ENCODE assay signal across 1 cellular context in genomic region chr20:34334654-34335407, GRCh38.
TF ChIP-seq lines count a peak whose summit lies in the region.

No MANE protein-coding gene starts in this region.

TF ChIP-seq in HepG2, 621 proteins besides CTCF, POLR2A, EP300 and RAD21 (continued from another document):
- TF ChIP-seq AKNA (CRISPR knock-in tag; IDR thresholded peaks at IDR 0.05; ENCODE audit: borderline replicate concordance) (no peak), ZNF720 (CRISPR knock-in tag; IDR thresholded peaks at IDR 0.05) (no peak), AKAP8 (CRISPR knock-in tag; IDR thresholded peaks at IDR 0.05) (no peak)
TF ChIP-seq in HepG2: peak in this region for 105.
